17 cellular contexts compared by ENCODE assay signal in the genomic region with DNA sequence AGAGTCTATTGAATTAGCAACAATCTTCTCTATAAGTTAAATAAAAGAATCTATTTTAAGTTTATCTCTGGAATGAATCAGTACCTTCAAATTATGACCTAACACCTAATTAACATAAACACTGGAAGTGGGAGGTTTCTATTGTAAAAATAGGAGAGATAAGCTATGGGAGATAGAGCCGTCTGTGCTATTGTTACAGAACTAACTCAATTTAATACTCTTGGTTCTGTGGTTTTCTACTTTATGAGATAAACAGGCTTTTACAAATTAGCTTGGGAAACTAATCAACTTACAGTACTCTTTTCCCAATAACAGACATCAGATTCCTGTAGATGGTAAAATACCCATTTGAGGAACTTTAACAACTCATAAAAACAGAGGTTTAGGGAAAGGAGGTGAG.
"Had no signal": no experiment of that assay in that cellular context is flagged by ENCODE, and none has a peak within 500 bp of the region (broad histone marks: within the 10 kb centered on the region; RNA-seq: fewer than 3 reads in every experiment).

No MANE protein-coding gene starts in this region.

- H3K27ac Mint-ChIP-seq: activated B cell treated with CpG ODN at 0.5 μM for 24 hours, mesothelial cell of epicardium, nephron progenitor cell had no signal

- H3K27me3 ChIP-seq: brain microvascular endothelial cell, colonic mucosa, gastrocnemius medialis, thyroid gland had no signal

- H3K36me3 ChIP-seq: brain microvascular endothelial cell, colonic mucosa, gastrocnemius medialis, thyroid gland had no signal

- H3K36me3 Mint-ChIP-seq: mesothelial cell of epicardium had no signal

- ATAC-seq: gastrocnemius medialis, left lobe of liver had no signal

- H3K4me3 ChIP-seq: colonic mucosa, gastrocnemius medialis, lung, thyroid gland had no signal

- H3K4me3 Mint-ChIP-seq: activated B cell treated with CpG ODN at 0.5 μM for 24 hours; mesothelial cell of epicardium; nephron progenitor cell; T-helper 2 cell treated with Interferon-gamma antibody and Interleukin-4, amounts not matched to agents 5 μg/mL and 100 μg/mL, for 36 hours had no signal

- H3K4me1 Mint-ChIP-seq: activated B cell treated with CpG ODN at 0.5 μM for 24 hours, mesothelial cell of epicardium had no signal

- H3K27ac ChIP-seq: brain microvascular endothelial cell, colonic mucosa, gastrocnemius medialis, thyroid gland had no signal

- H3K4me1 ChIP-seq: colonic mucosa, gastrocnemius medialis had no signal

- DNase-seq: activated B cell treated with CpG ODN at 0.5 μM for 24 hours; activated CD4-positive, alpha-beta T cell treated with anti-CD3 and anti-CD28 coated beads for 48 hours; aorta; brain microvascular endothelial cell; central memory CD4-positive, alpha-beta T cell; colonic mucosa; gastrocnemius medialis; head of caudate nucleus; kidney; nephron progenitor cell; occipital lobe; stimulated activated naive CD4-positive, alpha-beta T cell; thyroid gland had no signal

- H3K9me3 ChIP-seq: colonic mucosa, gastrocnemius medialis, thyroid gland had no signal
